ENCODE assay signal across 1 cellular context in the genomic region with DNA sequence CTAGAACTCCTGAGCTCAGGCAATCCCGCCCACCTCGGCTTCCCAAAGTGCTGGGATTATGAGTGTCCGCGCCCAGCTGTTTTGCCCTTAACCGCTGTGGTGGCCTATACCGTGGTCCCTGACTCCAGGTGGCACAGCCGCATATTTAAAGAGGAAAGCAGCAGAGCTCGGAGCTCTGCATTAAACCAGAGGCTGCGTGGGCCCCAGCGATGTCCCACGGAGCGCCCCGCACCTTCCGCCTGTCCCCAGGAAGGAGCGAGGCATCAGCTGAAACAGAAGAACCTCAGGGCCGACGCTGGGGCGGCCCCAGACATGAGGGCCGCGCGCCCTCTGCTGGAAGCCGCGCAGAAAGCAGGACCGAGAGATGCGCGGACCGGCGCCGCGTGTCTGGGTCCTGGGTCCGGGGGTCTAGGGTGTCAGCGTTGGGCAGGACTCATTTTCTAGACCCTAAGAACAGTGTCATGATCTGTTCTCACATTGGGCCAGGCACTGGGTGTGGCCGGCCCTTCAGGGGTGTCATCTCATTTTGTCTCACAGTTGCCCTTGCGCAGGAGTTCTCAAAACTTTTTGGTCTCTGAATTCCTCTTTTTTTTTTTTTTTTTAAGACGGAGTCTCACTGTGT.
A peak's percentile ranks its signal among the peaks of the same experiment; 100 is the strongest.
TF ChIP-seq lines count a peak whose summit lies in the region.

No MANE protein-coding gene starts in this region.

TF ChIP-seq in HEK293, 187 proteins besides CTCF, POLR2A, EP300 and RAD21 (continued from another document):
- TF ChIP-seq ZNF600 (tag by site-specific recombination; IDR thresholded peaks at IDR 0.05) (0 out of 2 replicates have a peak, but pooled peaks have one; percentile 31), HOXD13 (CRISPR knock-in tag; IDR thresholded peaks at IDR 0.05; ENCODE audit: borderline replicate concordance) (no peak), ZNF37A (tag by site-specific recombination; IDR thresholded peaks at IDR 0.05) (no peak), ZNF433 (tag by site-specific recombination; IDR thresholded peaks at IDR 0.05; ENCODE audit: low read depth) (no peak), SCRT1 (tag by site-specific recombination; IDR thresholded peaks at IDR 0.05; ENCODE audit: borderline replicate concordance) (no peak), ZNF704 (tag by site-specific recombination; IDR thresholded peaks at IDR 0.05) (no peak), ZNF549 (tag by site-specific recombination; IDR thresholded peaks at IDR 0.05) (no peak), ZNF121 (tag by site-specific recombination; IDR thresholded peaks at IDR 0.05) (peak; percentile 81; the same call in 1 of the 2 replicates), ZNF654 (tag by site-specific recombination; IDR thresholded peaks at IDR 0.05; ENCODE audit: low read depth) (peak; percentile 90), ZNF394 (tag by site-specific recombination; IDR thresholded peaks at IDR 0.05; ENCODE audit: borderline replicate concordance) (no peak), PRDM1 (tag by site-specific recombination; IDR thresholded peaks at IDR 0.05) (no peak), ZBTB26 (tag by site-specific recombination; optimal IDR thresholded peaks at IDR 0.05) (peak; percentile 25), ZNF792 (tag by site-specific recombination; IDR thresholded peaks at IDR 0.05) (no peak), ZNF266 (tag by site-specific recombination; IDR thresholded peaks at IDR 0.05; ENCODE audit: low read depth) (no peak), PATZ1 (tag by site-specific recombination; IDR thresholded peaks at IDR 0.05) (peak; percentile 20; the same call in 1 of the 2 replicates)
- TF ChIP-seq, protein P1, sequence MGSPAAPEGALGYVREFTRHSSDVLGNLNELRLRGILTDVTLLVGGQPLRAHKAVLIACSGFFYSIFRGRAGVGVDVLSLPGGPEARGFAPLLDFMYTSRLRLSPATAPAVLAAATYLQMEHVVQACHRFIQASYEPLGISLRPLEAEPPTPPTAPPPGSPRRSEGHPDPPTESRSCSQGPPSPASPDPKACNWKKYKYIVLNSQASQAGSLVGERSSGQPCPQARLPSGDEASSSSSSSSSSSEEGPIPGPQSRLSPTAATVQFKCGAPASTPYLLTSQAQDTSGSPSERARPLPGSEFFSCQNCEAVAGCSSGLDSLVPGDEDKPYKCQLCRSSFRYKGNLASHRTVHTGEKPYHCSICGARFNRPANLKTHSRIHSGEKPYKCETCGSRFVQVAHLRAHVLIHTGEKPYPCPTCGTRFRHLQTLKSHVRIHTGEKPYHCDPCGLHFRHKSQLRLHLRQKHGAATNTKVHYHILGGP (tag by site-specific recombination; IDR thresholded peaks at IDR 0.05), result no peak
- TF ChIP-seq, protein P2, sequence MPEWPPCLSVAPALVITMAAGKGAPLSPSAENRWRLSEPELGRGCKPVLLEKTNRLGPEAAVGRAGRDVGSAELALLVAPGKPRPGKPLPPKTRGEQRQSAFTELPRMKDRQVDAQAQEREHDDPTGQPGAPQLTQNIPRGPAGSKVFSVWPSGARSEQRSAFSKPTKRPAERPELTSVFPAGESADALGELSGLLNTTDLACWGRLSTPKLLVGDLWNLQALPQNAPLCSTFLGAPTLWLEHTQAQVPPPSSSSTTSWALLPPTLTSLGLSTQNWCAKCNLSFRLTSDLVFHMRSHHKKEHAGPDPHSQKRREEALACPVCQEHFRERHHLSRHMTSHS (tag by site-specific recombination; IDR thresholded peaks at IDR 0.05), result no peak
